ENCODE assay signal across 3 cellular contexts in genomic region chr3:17584066-17584465, GRCh38.
"Had no signal": no experiment of that assay in that cellular context is flagged by ENCODE, and none has a peak within 500 bp of the region (broad histone marks: within the 10 kb centered on the region; RNA-seq: fewer than 3 reads in every experiment).

No MANE protein-coding gene starts in this region.

- H2AFZ ChIP-seq: GM23338 had no signal

- H3K4me3 ChIP-seq: GM23338 had no signal

- H3K4me2 ChIP-seq: GM23338 had no signal

- DNase-seq: H9, HCEC 1CT had no signal

- ATAC-seq: GM23338 had no signal
